8 cellular contexts compared by ENCODE assay signal in genomic region chr19:49391581-49392399, GRCh38. TPM values are rescaled to one million over a fixed set of nuclear protein-coding genes. Genes with fewer than 3 reads are reported as not detected.
DNase-seq lines count a peak whose midpoint lies in the region; ATAC-seq and TF ChIP-seq lines count a peak whose summit lies in the region.

No MANE protein-coding gene starts in this region.

- H3K9me3 Mint-ChIP-seq in activated CD8-positive, alpha-beta T cell treated with anti-CD3 and anti-CD28 coated beads for 36 hours: no peaks in the 10 kb centered on the region
- peaks cover 1% of the 10 kb centered on the region for H3K9me3 Mint-ChIP-seq in memory B cell

- POLR2A ChIA-PET in activated CD8-positive, alpha-beta T cell treated with anti-CD3 and anti-CD28 coated beads for 36 hours (lab: Charles Lee): interaction anchor here (1.1 to 1.7 kb wide), 3 partner anchors 10 to 78 kb away, joined by 3 to 6 read pairs (median 3); no protein-coding TSS in a partner anchor

- H3K4me1 Mint-ChIP-seq in activated CD8-positive, alpha-beta T cell treated with anti-CD3 and anti-CD28 coated beads for 36 hours (ENCODE audit: low read depth): peaks cover 10% of the 10 kb centered on the region
- H3K4me1 Mint-ChIP-seq in memory B cell: peaks cover 29% of the 10 kb centered on the region

- peak overlapping the region; percentile 23 for H3K27ac Mint-ChIP-seq in activated CD8-positive, alpha-beta T cell treated with anti-CD3 and anti-CD28 coated beads for 36 hours
- H3K27ac Mint-ChIP-seq in memory B cell: peak overlapping the region; percentile 70

- no peaks in the 10 kb centered on the region for H3K27me3 Mint-ChIP-seq in activated CD8-positive, alpha-beta T cell treated with anti-CD3 and anti-CD28 coated beads for 36 hours
- H3K27me3 Mint-ChIP-seq in memory B cell: no peaks in the 10 kb centered on the region

- DNase-seq in D341Med (ENCODE audit: low spot score): peak; percentile 89
- peak; percentile 92 for DNase-seq in NCI-H82 (lab: John Stamatoyannopoulos, UW)
- DNase-seq in activated CD8-positive, alpha-beta T cell treated with anti-CD3 and anti-CD28 coated beads for 36 hours: peak; percentile 82
- peak; percentile 84 for DNase-seq in ecto neural progenitor cell (ENCODE audit: low spot score)
- peak; percentile 69 to 70 for DNase-seq in memory B cell (ENCODE audit: low spot score in 2 of 2)
- DNase-seq in stimulated activated CD8-positive, alpha-beta memory T cell treated with anti-CD3 and anti-CD28 coated beads, Interleukin-15, amount 100 ng/mL, for 48 hours (ENCODE audit: low read depth in 2 of 2): peak; percentile 56 to 63

- CTCF ChIA-PET in activated CD8-positive, alpha-beta T cell treated with anti-CD3 and anti-CD28 coated beads for 36 hours (lab: Charles Lee): interaction anchor here (0.6 to 2.5 kb wide), 31 partner anchors 9 to 179 kb away, joined by 3 to 17 read pairs (median 7); partner anchors contain the start of genes ALDH16A1, FLT3LG, GFY and PIH1D1

- TF ChIP-seq CTCF in activated CD8-positive, alpha-beta T cell treated with anti-CD3 and anti-CD28 coated beads for 36 hours (IDR thresholded peaks at IDR 0.05): peak; percentile 93

- intact Hi-C loops in activated CD8-positive, alpha-beta T cell treated with anti-CD3 and anti-CD28 coated beads for 36 hours (cut with micrococcal nuclease): loop anchor here (5.0 kb wide), 2 partner anchors 36 to 51 kb away; partner anchors contain the start of genes GFY and SLC17A7

- H3K4me3 Mint-ChIP-seq in activated CD8-positive, alpha-beta T cell treated with anti-CD3 and anti-CD28 coated beads for 36 hours: no peak overlapping the region
- H3K4me3 Mint-ChIP-seq in memory B cell: no peak overlapping the region

- no peaks in the 10 kb centered on the region for H3K36me3 Mint-ChIP-seq in activated CD8-positive, alpha-beta T cell treated with anti-CD3 and anti-CD28 coated beads for 36 hours (ENCODE audit: low read depth)
- no peaks in the 10 kb centered on the region for H3K36me3 Mint-ChIP-seq in memory B cell

- ATAC-seq in HG03196 (IDR thresholded peaks at IDR 0.05; ENCODE audit: unreplicated experiment) (peak; percentile 46), memory B cell (ENCODE audit: low read depth) (peak; percentile 50), HG02759 (IDR thresholded peaks at IDR 0.05; ENCODE audit: unreplicated experiment) (no peak)
- ATAC-seq in activated CD8-positive, alpha-beta T cell treated with anti-CD3 and anti-CD28 coated beads for 36 hours: peak; percentile 86

RNA-seq across cellular contexts. Expression of gene KASH5, which starts 3.7 kb away (rescaled TPM):
- under 1 TPM in 1 of 2 experiments, not detected in 1; 0.95 TPM for total RNA-seq in activated CD8-positive, alpha-beta T cell treated with anti-CD3 and anti-CD28 coated beads for 36 hours

RNA-seq across cellular contexts. Expression of gene DKKL1, which starts 28.1 kb away (rescaled TPM):
- not detected for total RNA-seq in activated CD8-positive, alpha-beta T cell treated with anti-CD3 and anti-CD28 coated beads for 36 hours

RNA-seq across cellular contexts. Expression of gene TEAD2, which starts 29.6 kb away (rescaled TPM):
- total RNA-seq in activated CD8-positive, alpha-beta T cell treated with anti-CD3 and anti-CD28 coated beads for 36 hours: not detected

RNA-seq across cellular contexts. Expression of gene PTH2, which starts 31.5 kb away (rescaled TPM):
- not detected for total RNA-seq in activated CD8-positive, alpha-beta T cell treated with anti-CD3 and anti-CD28 coated beads for 36 hours

RNA-seq across cellular contexts. Expression of gene GFY, which starts 33.4 kb away (rescaled TPM):
- total RNA-seq in activated CD8-positive, alpha-beta T cell treated with anti-CD3 and anti-CD28 coated beads for 36 hours: not detected
